Comparison of ENCODE assay signal across 1 cellular context in the genomic region with DNA sequence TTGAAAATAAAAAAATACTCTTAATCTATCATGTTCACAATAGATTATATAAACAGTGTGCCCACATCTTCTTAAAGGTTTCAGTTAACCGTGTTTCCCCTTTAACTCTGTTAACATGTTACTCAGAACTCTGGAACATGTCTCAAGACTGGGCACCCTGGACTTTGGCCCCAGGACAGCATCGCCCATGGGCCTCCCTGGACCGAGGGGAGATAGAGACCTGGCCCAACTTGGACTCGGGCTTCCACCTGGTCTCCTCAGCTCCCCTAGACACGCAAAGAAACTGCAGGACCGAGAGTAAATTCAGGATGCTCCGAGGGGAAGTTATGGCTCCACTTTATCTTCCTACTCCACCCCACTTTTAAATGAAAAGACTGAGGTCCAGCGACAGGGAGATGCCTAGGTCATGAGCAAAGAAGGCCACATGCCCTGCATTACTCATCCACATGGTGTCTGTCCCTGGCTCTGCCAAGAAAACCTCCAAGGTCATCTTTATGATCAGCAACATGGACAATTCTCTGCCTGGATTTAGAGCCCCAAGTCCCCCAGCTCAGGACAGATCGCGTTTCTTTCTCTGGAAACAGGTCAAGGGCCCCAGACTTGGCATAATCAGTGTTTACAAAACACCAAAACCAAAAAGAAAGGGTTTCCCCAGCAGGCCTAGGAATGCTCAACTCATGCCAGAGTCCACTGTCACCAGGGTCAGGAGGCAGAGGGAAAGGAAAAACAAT.
TF ChIP-seq lines count a peak whose summit lies in the region.

No MANE protein-coding gene starts in this region.

TF ChIP-seq in HepG2, 621 proteins besides CTCF, POLR2A, EP300 and RAD21 (continued from another document and continues in another):
- TF ChIP-seq, protein P1, sequence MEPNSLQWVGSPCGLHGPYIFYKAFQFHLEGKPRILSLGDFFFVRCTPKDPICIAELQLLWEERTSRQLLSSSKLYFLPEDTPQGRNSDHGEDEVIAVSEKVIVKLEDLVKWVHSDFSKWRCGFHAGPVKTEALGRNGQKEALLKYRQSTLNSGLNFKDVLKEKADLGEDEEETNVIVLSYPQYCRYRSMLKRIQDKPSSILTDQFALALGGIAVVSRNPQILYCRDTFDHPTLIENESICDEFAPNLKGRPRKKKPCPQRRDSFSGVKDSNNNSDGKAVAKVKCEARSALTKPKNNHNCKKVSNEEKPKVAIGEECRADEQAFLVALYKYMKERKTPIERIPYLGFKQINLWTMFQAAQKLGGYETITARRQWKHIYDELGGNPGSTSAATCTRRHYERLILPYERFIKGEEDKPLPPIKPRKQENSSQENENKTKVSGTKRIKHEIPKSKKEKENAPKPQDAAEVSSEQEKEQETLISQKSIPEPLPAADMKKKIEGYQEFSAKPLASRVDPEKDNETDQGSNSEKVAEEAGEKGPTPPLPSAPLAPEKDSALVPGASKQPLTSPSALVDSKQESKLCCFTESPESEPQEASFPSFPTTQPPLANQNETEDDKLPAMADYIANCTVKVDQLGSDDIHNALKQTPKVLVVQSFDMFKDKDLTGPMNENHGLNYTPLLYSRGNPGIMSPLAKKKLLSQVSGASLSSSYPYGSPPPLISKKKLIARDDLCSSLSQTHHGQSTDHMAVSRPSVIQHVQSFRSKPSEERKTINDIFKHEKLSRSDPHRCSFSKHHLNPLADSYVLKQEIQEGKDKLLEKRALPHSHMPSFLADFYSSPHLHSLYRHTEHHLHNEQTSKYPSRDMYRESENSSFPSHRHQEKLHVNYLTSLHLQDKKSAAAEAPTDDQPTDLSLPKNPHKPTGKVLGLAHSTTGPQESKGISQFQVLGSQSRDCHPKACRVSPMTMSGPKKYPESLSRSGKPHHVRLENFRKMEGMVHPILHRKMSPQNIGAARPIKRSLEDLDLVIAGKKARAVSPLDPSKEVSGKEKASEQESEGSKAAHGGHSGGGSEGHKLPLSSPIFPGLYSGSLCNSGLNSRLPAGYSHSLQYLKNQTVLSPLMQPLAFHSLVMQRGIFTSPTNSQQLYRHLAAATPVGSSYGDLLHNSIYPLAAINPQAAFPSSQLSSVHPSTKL (CRISPR knock-in tag; IDR thresholded peaks at IDR 0.05): peak; percentile 35; the same call in 1 of the 2 replicates
- no peak for TF ChIP-seq ZNF556 (CRISPR knock-in tag; IDR thresholded peaks at IDR 0.05; ENCODE audit: borderline replicate concordance)
- no peak for TF ChIP-seq ZNF414 (CRISPR knock-in tag; IDR thresholded peaks at IDR 0.05)
- TF ChIP-seq, protein P2, sequence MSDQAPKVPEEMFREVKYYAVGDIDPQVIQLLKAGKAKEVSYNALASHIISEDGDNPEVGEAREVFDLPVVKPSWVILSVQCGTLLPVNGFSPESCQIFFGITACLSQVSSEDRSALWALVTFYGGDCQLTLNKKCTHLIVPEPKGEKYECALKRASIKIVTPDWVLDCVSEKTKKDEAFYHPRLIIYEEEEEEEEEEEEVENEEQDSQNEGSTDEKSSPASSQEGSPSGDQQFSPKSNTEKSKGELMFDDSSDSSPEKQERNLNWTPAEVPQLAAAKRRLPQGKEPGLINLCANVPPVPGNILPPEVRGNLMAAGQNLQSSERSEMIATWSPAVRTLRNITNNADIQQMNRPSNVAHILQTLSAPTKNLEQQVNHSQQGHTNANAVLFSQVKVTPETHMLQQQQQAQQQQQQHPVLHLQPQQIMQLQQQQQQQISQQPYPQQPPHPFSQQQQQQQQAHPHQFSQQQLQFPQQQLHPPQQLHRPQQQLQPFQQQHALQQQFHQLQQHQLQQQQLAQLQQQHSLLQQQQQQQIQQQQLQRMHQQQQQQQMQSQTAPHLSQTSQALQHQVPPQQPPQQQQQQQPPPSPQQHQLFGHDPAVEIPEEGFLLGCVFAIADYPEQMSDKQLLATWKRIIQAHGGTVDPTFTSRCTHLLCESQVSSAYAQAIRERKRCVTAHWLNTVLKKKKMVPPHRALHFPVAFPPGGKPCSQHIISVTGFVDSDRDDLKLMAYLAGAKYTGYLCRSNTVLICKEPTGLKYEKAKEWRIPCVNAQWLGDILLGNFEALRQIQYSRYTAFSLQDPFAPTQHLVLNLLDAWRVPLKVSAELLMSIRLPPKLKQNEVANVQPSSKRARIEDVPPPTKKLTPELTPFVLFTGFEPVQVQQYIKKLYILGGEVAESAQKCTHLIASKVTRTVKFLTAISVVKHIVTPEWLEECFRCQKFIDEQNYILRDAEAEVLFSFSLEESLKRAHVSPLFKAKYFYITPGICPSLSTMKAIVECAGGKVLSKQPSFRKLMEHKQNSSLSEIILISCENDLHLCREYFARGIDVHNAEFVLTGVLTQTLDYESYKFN (CRISPR knock-in tag; conservative IDR thresholded peaks at IDR 0.05): peak; percentile 39; the same call in 1 of the 2 replicates
- TF ChIP-seq, protein P3, sequence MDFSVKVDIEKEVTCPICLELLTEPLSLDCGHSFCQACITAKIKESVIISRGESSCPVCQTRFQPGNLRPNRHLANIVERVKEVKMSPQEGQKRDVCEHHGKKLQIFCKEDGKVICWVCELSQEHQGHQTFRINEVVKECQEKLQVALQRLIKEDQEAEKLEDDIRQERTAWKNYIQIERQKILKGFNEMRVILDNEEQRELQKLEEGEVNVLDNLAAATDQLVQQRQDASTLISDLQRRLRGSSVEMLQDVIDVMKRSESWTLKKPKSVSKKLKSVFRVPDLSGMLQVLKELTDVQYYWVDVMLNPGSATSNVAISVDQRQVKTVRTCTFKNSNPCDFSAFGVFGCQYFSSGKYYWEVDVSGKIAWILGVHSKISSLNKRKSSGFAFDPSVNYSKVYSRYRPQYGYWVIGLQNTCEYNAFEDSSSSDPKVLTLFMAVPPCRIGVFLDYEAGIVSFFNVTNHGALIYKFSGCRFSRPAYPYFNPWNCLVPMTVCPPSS (IDR thresholded peaks at IDR 0.05): no peak
- no peak for TF ChIP-seq PTBP1 (IDR thresholded peaks at IDR 0.05; ENCODE audit: low read depth, low read length, poor library complexity, severe bottlenecking)
- peak; percentile 36; the same call in 1 of the 2 replicates for TF ChIP-seq ZFX (CRISPR knock-in tag; IDR thresholded peaks at IDR 0.05; ENCODE audit: low read depth)
- peak; percentile 26; the same call in 1 of the 2 replicates for TF ChIP-seq NR2F6 (IDR thresholded peaks at IDR 0.05)
- no peak for TF ChIP-seq NR2F6 (CRISPR knock-in tag; IDR thresholded peaks at IDR 0.05)
- no peak for TF ChIP-seq ELK4 (CRISPR knock-in tag; IDR thresholded peaks at IDR 0.05; ENCODE audit: borderline replicate concordance)
- no peak for TF ChIP-seq ZNF253 (CRISPR knock-in tag; IDR thresholded peaks at IDR 0.05; ENCODE audit: borderline replicate concordance)
- no peak for TF ChIP-seq DR1 (CRISPR knock-in tag; IDR thresholded peaks at IDR 0.05)
- no peak for TF ChIP-seq HDAC1 (CRISPR knock-in tag; IDR thresholded peaks at IDR 0.05)
- TF ChIP-seq GABPA (IDR thresholded peaks at IDR 0.05; ENCODE audit: low read depth, low read length): no peak
- TF ChIP-seq GABPA (CRISPR knock-in tag; IDR thresholded peaks at IDR 0.05; ENCODE audit: low read depth): no peak
- TF ChIP-seq FOSL2 (CRISPR knock-in tag; IDR thresholded peaks at IDR 0.05): 0 out of 2 replicates have a peak, but pooled peaks have one; percentile 41
- no peak for TF ChIP-seq ZBTB42 (CRISPR knock-in tag; IDR thresholded peaks at IDR 0.05)
- no peak for TF ChIP-seq SP5 (CRISPR knock-in tag; IDR thresholded peaks at IDR 0.05; ENCODE audit: borderline replicate concordance, low read depth)
- TF ChIP-seq RXRB (CRISPR knock-in tag; IDR thresholded peaks at IDR 0.05; ENCODE audit: borderline replicate concordance): peak; percentile 30; the same call in 1 of the 2 replicates
- TF ChIP-seq SAP130 (CRISPR knock-in tag; IDR thresholded peaks at IDR 0.05; ENCODE audit: low read depth): peak; percentile 45; the same call in 1 of the 2 replicates
- TF ChIP-seq HNRNPLL (IDR thresholded peaks at IDR 0.05; ENCODE audit: low read depth, low read length, poor library complexity, severe bottlenecking): no peak
- TF ChIP-seq ZNF652 (CRISPR knock-in tag; IDR thresholded peaks at IDR 0.05; ENCODE audit: borderline replicate concordance, low read depth): no peak
- TF ChIP-seq KLF16 (CRISPR knock-in tag; IDR thresholded peaks at IDR 0.05): no peak
- TF ChIP-seq, protein P4, sequence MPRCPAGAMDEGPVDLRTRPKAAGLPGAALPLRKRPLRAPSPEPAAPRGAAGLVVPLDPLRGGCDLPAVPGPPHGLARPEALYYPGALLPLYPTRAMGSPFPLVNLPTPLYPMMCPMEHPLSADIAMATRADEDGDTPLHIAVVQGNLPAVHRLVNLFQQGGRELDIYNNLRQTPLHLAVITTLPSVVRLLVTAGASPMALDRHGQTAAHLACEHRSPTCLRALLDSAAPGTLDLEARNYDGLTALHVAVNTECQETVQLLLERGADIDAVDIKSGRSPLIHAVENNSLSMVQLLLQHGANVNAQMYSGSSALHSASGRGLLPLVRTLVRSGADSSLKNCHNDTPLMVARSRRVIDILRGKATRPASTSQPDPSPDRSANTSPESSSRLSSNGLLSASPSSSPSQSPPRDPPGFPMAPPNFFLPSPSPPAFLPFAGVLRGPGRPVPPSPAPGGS (CRISPR knock-in tag; IDR thresholded peaks at IDR 0.05): no peak
- TF ChIP-seq, protein P5, sequence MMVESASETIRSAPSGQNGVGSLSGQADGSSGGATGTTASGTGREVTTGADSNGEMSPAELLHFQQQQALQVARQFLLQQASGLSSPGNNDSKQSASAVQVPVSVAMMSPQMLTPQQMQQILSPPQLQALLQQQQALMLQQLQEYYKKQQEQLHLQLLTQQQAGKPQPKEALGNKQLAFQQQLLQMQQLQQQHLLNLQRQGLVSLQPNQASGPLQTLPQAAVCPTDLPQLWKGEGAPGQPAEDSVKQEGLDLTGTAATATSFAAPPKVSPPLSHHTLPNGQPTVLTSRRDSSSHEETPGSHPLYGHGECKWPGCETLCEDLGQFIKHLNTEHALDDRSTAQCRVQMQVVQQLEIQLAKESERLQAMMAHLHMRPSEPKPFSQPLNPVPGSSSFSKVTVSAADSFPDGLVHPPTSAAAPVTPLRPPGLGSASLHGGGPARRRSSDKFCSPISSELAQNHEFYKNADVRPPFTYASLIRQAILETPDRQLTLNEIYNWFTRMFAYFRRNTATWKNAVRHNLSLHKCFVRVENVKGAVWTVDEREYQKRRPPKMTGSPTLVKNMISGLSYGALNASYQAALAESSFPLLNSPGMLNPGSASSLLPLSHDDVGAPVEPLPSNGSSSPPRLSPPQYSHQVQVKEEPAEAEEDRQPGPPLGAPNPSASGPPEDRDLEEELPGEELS (CRISPR knock-in tag; IDR thresholded peaks at IDR 0.05): no peak
- no peak for TF ChIP-seq ZSCAN12 (CRISPR knock-in tag; IDR thresholded peaks at IDR 0.05)
- TF ChIP-seq, protein P6, sequence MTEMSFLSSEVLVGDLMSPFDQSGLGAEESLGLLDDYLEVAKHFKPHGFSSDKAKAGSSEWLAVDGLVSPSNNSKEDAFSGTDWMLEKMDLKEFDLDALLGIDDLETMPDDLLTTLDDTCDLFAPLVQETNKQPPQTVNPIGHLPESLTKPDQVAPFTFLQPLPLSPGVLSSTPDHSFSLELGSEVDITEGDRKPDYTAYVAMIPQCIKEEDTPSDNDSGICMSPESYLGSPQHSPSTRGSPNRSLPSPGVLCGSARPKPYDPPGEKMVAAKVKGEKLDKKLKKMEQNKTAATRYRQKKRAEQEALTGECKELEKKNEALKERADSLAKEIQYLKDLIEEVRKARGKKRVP (CRISPR knock-in tag; IDR thresholded peaks at IDR 0.05): no peak
- TF ChIP-seq, protein P7, sequence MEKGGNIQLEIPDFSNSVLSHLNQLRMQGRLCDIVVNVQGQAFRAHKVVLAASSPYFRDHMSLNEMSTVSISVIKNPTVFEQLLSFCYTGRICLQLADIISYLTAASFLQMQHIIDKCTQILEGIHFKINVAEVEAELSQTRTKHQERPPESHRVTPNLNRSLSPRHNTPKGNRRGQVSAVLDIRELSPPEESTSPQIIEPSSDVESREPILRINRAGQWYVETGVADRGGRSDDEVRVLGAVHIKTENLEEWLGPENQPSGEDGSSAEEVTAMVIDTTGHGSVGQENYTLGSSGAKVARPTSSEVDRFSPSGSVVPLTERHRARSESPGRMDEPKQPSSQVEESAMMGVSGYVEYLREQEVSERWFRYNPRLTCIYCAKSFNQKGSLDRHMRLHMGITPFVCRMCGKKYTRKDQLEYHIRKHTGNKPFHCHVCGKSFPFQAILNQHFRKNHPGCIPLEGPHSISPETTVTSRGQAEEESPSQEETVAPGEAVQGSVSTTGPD (CRISPR knock-in tag; IDR thresholded peaks at IDR 0.05): peak; percentile 85; the same call in 1 of the 2 replicates
- no peak for TF ChIP-seq ZNF720 (CRISPR knock-in tag; IDR thresholded peaks at IDR 0.05)
- TF ChIP-seq, protein P8, sequence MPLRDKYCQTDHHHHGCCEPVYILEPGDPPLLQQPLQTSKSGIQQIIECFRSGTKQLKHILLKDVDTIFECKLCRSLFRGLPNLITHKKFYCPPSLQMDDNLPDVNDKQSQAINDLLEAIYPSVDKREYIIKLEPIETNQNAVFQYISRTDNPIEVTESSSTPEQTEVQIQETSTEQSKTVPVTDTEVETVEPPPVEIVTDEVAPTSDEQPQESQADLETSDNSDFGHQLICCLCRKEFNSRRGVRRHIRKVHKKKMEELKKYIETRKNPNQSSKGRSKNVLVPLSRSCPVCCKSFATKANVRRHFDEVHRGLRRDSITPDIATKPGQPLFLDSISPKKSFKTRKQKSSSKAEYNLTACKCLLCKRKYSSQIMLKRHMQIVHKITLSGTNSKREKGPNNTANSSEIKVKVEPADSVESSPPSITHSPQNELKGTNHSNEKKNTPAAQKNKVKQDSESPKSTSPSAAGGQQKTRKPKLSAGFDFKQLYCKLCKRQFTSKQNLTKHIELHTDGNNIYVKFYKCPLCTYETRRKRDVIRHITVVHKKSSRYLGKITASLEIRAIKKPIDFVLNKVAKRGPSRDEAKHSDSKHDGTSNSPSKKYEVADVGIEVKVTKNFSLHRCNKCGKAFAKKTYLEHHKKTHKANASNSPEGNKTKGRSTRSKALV (CRISPR knock-in tag; IDR thresholded peaks at IDR 0.05): no peak
- no peak for TF ChIP-seq MAFF (IDR thresholded peaks at IDR 0.05; ENCODE audit: low read depth, low read length)
- no peak for TF ChIP-seq ZNF724P (CRISPR knock-in tag; IDR thresholded peaks at IDR 0.05; ENCODE audit: borderline replicate concordance)
